1 cellular context compared by ENCODE assay signal in genomic region chr22:37546436-37547248, GRCh38.
TF ChIP-seq lines count a peak whose summit lies in the region.

No MANE protein-coding gene starts in this region.

TF ChIP-seq in HepG2, 621 proteins besides CTCF, POLR2A, EP300 and RAD21 (continued from another document and continues in another):
- TF ChIP-seq, protein P1, sequence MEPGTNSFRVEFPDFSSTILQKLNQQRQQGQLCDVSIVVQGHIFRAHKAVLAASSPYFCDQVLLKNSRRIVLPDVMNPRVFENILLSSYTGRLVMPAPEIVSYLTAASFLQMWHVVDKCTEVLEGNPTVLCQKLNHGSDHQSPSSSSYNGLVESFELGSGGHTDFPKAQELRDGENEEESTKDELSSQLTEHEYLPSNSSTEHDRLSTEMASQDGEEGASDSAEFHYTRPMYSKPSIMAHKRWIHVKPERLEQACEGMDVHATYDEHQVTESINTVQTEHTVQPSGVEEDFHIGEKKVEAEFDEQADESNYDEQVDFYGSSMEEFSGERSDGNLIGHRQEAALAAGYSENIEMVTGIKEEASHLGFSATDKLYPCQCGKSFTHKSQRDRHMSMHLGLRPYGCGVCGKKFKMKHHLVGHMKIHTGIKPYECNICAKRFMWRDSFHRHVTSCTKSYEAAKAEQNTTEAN (CRISPR knock-in tag; conservative IDR thresholded peaks at IDR 0.05): no peak
- no peak for TF ChIP-seq ZNF503 (CRISPR knock-in tag; IDR thresholded peaks at IDR 0.05)
- no peak for TF ChIP-seq ELK4 (CRISPR knock-in tag; IDR thresholded peaks at IDR 0.05; ENCODE audit: borderline replicate concordance)
- no peak; the same call in 1 of the 2 replicates for TF ChIP-seq UBTF (CRISPR knock-in tag; IDR thresholded peaks at IDR 0.05)
- TF ChIP-seq HMGXB4 (CRISPR knock-in tag; IDR thresholded peaks at IDR 0.05; ENCODE audit: borderline replicate concordance in 1 of 2, low read depth in 1 of 2): 0 out of 4 replicates have a peak, but pooled peaks of 1 of the 2 experiments have one; percentile 10
- TF ChIP-seq ZNF263 (CRISPR knock-in tag; IDR thresholded peaks at IDR 0.05): no peak
- TF ChIP-seq, protein P2, sequence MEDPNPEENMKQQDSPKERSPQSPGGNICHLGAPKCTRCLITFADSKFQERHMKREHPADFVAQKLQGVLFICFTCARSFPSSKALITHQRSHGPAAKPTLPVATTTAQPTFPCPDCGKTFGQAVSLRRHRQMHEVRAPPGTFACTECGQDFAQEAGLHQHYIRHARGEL (CRISPR knock-in tag; IDR thresholded peaks at IDR 0.05): no peak
- TF ChIP-seq ZNF607 (CRISPR knock-in tag; IDR thresholded peaks at IDR 0.05; ENCODE audit: borderline replicate concordance): no peak
- no peak for TF ChIP-seq ZNF724P (CRISPR knock-in tag; IDR thresholded peaks at IDR 0.05; ENCODE audit: borderline replicate concordance)
- TF ChIP-seq MAF1 (CRISPR knock-in tag; IDR thresholded peaks at IDR 0.05; ENCODE audit: borderline replicate concordance): no peak
- no peak for TF ChIP-seq ATF2 (CRISPR knock-in tag; IDR thresholded peaks at IDR 0.05)
- no peak for TF ChIP-seq ARID3A (IDR thresholded peaks at IDR 0.05; ENCODE audit: low read depth, low read length)
- TF ChIP-seq, protein P3, sequence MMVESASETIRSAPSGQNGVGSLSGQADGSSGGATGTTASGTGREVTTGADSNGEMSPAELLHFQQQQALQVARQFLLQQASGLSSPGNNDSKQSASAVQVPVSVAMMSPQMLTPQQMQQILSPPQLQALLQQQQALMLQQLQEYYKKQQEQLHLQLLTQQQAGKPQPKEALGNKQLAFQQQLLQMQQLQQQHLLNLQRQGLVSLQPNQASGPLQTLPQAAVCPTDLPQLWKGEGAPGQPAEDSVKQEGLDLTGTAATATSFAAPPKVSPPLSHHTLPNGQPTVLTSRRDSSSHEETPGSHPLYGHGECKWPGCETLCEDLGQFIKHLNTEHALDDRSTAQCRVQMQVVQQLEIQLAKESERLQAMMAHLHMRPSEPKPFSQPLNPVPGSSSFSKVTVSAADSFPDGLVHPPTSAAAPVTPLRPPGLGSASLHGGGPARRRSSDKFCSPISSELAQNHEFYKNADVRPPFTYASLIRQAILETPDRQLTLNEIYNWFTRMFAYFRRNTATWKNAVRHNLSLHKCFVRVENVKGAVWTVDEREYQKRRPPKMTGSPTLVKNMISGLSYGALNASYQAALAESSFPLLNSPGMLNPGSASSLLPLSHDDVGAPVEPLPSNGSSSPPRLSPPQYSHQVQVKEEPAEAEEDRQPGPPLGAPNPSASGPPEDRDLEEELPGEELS (CRISPR knock-in tag; IDR thresholded peaks at IDR 0.05): peak; percentile 69
- TF ChIP-seq MYNN (CRISPR knock-in tag; IDR thresholded peaks at IDR 0.05; ENCODE audit: low read depth): no peak
- no peak for TF ChIP-seq ZBTB42 (CRISPR knock-in tag; IDR thresholded peaks at IDR 0.05)
- TF ChIP-seq ARNT (IDR thresholded peaks at IDR 0.05): no peak
- TF ChIP-seq DNMT1 (CRISPR knock-in tag; IDR thresholded peaks at IDR 0.05): no peak
- no peak for TF ChIP-seq CREBL2 (CRISPR knock-in tag; IDR thresholded peaks at IDR 0.05; ENCODE audit: borderline replicate concordance)
- TF ChIP-seq, protein P4, sequence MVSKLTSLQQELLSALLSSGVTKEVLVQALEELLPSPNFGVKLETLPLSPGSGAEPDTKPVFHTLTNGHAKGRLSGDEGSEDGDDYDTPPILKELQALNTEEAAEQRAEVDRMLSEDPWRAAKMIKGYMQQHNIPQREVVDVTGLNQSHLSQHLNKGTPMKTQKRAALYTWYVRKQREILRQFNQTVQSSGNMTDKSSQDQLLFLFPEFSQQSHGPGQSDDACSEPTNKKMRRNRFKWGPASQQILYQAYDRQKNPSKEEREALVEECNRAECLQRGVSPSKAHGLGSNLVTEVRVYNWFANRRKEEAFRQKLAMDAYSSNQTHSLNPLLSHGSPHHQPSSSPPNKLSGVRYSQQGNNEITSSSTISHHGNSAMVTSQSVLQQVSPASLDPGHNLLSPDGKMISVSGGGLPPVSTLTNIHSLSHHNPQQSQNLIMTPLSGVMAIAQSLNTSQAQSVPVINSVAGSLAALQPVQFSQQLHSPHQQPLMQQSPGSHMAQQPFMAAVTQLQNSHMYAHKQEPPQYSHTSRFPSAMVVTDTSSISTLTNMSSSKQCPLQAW (CRISPR knock-in tag; IDR thresholded peaks at IDR 0.05): no peak
- TF ChIP-seq ARID4A (CRISPR knock-in tag; IDR thresholded peaks at IDR 0.05; ENCODE audit: borderline replicate concordance): no peak; the same call in 1 of the 2 replicates
- no peak for TF ChIP-seq ZFP62 (CRISPR knock-in tag; IDR thresholded peaks at IDR 0.05)
- TF ChIP-seq, protein P5, sequence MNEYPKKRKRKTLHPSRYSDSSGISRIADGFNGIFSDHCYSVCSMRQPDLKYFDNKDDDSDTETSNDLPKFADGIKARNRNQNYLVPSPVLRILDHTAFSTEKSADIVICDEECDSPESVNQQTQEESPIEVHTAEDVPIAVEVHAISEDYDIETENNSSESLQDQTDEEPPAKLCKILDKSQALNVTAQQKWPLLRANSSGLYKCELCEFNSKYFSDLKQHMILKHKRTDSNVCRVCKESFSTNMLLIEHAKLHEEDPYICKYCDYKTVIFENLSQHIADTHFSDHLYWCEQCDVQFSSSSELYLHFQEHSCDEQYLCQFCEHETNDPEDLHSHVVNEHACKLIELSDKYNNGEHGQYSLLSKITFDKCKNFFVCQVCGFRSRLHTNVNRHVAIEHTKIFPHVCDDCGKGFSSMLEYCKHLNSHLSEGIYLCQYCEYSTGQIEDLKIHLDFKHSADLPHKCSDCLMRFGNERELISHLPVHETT (CRISPR knock-in tag; conservative IDR thresholded peaks at IDR 0.05): no peak
- no peak for TF ChIP-seq MAFF (IDR thresholded peaks at IDR 0.05; ENCODE audit: low read depth, low read length)
- no peak for TF ChIP-seq REXO4 (CRISPR knock-in tag; IDR thresholded peaks at IDR 0.05; ENCODE audit: borderline replicate concordance)
- TF ChIP-seq TCF7L2 (IDR thresholded peaks at IDR 0.05; ENCODE audit: low read depth, low read length): no peak
- no peak for TF ChIP-seq PCBP2 (optimal IDR thresholded peaks at IDR 0.05; ENCODE audit: low read depth, low read length, poor library complexity, severe bottlenecking)
- TF ChIP-seq STAT5B (CRISPR knock-in tag; IDR thresholded peaks at IDR 0.05): no peak
- no peak for TF ChIP-seq MIXL1 (CRISPR knock-in tag; IDR thresholded peaks at IDR 0.05)
- TF ChIP-seq ZFP36L2 (CRISPR knock-in tag; IDR thresholded peaks at IDR 0.05): no peak
- no peak for TF ChIP-seq ZNF136 (CRISPR knock-in tag; IDR thresholded peaks at IDR 0.05; ENCODE audit: low read depth)
- no peak for TF ChIP-seq ZNF616 (CRISPR knock-in tag; IDR thresholded peaks at IDR 0.05; ENCODE audit: low read depth)
